In the genomic region with DNA sequence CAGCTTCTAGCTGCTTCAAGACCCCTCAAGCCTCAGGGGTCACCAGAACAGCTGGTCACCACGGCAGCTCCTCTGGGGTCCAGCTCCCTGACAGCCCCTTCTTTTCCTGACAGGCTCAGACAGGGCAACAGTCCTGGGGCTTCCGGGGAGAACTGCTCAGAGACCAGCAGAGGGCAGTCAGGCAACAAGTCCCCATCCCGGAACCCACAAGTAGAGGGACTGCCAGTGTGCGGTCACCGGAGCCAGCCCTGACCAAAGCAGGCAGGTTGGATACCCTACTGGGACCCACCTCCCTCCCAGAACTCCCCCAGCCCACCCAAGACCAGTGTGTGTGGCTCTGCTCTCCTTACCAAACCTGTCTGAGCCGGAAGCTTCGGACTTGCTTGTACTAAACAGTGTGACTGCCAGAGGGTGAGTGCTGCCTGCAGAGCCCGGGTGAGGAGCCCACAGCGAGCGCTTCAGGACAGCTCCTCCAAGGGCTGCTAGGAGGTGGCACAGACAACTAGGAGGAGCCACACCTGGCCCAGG, we compare ENCODE assay signal across 8 cellular contexts. TPM values are rescaled to one million over a fixed set of nuclear protein-coding genes. Genes with fewer than 3 reads are reported as not detected.
DNase-seq lines count a peak whose midpoint lies in the region; ATAC-seq, FAIRE-seq and TF ChIP-seq lines count a peak whose summit lies in the region.

No MANE protein-coding gene starts in this region.

- no peak overlapping the region for H2BK120ac ChIP-seq in H1 (replicated peaks; ENCODE audit: low read depth, low read length)

- H3K14ac ChIP-seq in H1 (ENCODE audit: insufficient read length): no peak overlapping the region

- no peak overlapping the region for H3K23ac ChIP-seq in H1 (ENCODE audit: insufficient read length)

- H3K4me3 ChIP-seq in H1 (ENCODE audit: extremely low read depth in 1 of 4, insufficient read depth in 2 of 4, low read depth in 3 of 4, low read length in 4 of 4): no peak overlapping the region

- no peaks in the 10 kb centered on the region for H3K9me3 Mint-ChIP-seq in mesothelial cell of epicardium

- H3K27ac ChIP-seq in H1 (ENCODE audit: low read depth, low read length): no peak overlapping the region

- H2AFZ ChIP-seq in H1 (ENCODE audit: low read length): peak overlapping the region; percentile 35; the same call in 1 of the 2 replicates

- H3K4ac ChIP-seq in H1 (replicated peaks; ENCODE audit: insufficient read length, low read depth, low read length): no peak overlapping the region

- peak overlapping the region in 1 of 2 experiments; percentile 14; a peak in 1 of 4 replicates for H3K4me2 ChIP-seq in H1 (ENCODE audit: insufficient read depth in 1 of 2, low read depth in 2 of 2, low read length in 2 of 2)

- DNase-seq in AG08395 (ENCODE audit: low spot score): peak; percentile 90
- peak; percentile 36 for DNase-seq in HS-27A (ENCODE audit: low read depth)
- DNase-seq in NOMO-1 treated with DMSO at 0.1 percent for 48 hours (lab: John Stamatoyannopoulos, UW; ENCODE audit: unreplicated experiment): peak; percentile 80
- DNase-seq in activated CD8-positive, alpha-beta memory T cell treated with anti-CD3 and anti-CD28 coated beads for 24 hours: peak; percentile 88
- peak in 1 of 2 experiments; percentile 76 for DNase-seq in H1 (ENCODE audit: low read depth in 1 of 2, low spot score in 2 of 2)
- peak; percentile 50 to 69 for DNase-seq in mesothelial cell of epicardium (ENCODE audit: low spot score in 2 of 2, unreplicated experiment in 2 of 2)
- peak; percentile 43 for DNase-seq in stimulated activated CD8-positive, alpha-beta memory T cell treated with anti-CD3 and anti-CD28 coated beads, Interleukin-4, amount 100 ng/mL, for 24 hours (ENCODE audit: low read depth)

- POLR2A ChIA-PET in H1 (lab: Charles Lee; ENCODE audit: partially characterized antibody): interaction anchor here (0.8 kb wide), 1 partner anchor 26 kb away, joined by 4 read pairs; no protein-coding TSS in a partner anchor

- WGBS in H1 (ENCODE audit: extremely low coverage in 1 of 2, insufficient coverage in 1 of 2, insufficient read length in 1 of 2, insufficient replicate concordance in 2 of 2, low coverage in 1 of 2, low lambda C conversion rate in 2 of 2, missing lambda C conversion rate in 1 of 2), 2 experiments: 48% methylated on average over 10 of the region's 10 CpGs; no CpG with 5 or more reads in 1 of the 2 experiments

- no peaks in the 10 kb centered on the region for H3K36me3 ChIP-seq in H1 (ENCODE audit: control insufficient read depth in 2 of 4, insufficient read depth in 4 of 4, low read length in 3 of 4)

- H4K8ac ChIP-seq in H1 (ENCODE audit: extremely low read depth, insufficient read depth, low read length): peak overlapping the region; percentile 19; the same call in 1 of the 2 replicates

- H2AK5ac ChIP-seq in H1 (ENCODE audit: low read depth, low read length): no peak overlapping the region

- H2BK12ac ChIP-seq in H1 (ENCODE audit: low read depth, low read length): no peak overlapping the region

- H3K27me3 ChIP-seq in H1 (replicated peaks in 1 of 4; ENCODE audit: control insufficient read depth in 3 of 4, extremely low read depth in 1 of 4, insufficient read depth in 3 of 4, low read length in 3 of 4): no peaks in the 10 kb centered on the region; a peak in 1 of 7 replicates

- H3K79me2 ChIP-seq in H1 (ENCODE audit: control insufficient read depth in 1 of 2, insufficient read depth in 2 of 2, low read length in 2 of 2): no peaks in the 10 kb centered on the region

- no peak overlapping the region; the same call in 1 of the 2 replicates for H3K18ac ChIP-seq in H1 (ENCODE audit: extremely low read depth, low read length)

- no peaks in the 10 kb centered on the region for H3K23me2 ChIP-seq in H1 (ENCODE audit: low read depth, low read length)

- H2BK20ac ChIP-seq in H1 (ENCODE audit: low read length): no peak overlapping the region

- ATAC-seq in GM18868 (IDR thresholded peaks at IDR 0.05; ENCODE audit: unreplicated experiment): peak; percentile 80

- H3K4me1 Mint-ChIP-seq in mesothelial cell of epicardium: peaks cover 8% of the 10 kb centered on the region

- H3K4me1 ChIP-seq in H1 (replicated peaks in 1 of 4; ENCODE audit: control insufficient read depth in 3 of 4, insufficient read depth in 4 of 4, low read length in 3 of 4): peaks cover 0 to 2% (median 0%) of the 10 kb centered on the region in 4 experiments; a peak in 2 of 7 replicates

- H3K9ac ChIP-seq in H1 (replicated peaks in 1 of 4; ENCODE audit: extremely low read depth in 1 of 4, low read depth in 3 of 4, low read length in 3 of 4): no peak overlapping the region

- no peak overlapping the region for H2BK5ac ChIP-seq in H1 (ENCODE audit: low read depth, low read length)

- H3K79me1 ChIP-seq in H1 (ENCODE audit: low read depth, low read length): no peaks in the 10 kb centered on the region

- no peak overlapping the region for H4K5ac ChIP-seq in H1 (ENCODE audit: insufficient read length, low read depth, low read length)

- H3K36me3 Mint-ChIP-seq in mesothelial cell of epicardium: no peaks in the 10 kb centered on the region

- no peaks in the 10 kb centered on the region for H4K20me1 ChIP-seq in H1 (replicated peaks in 1 of 2; ENCODE audit: control insufficient read depth in 1 of 2, insufficient read depth in 2 of 2, low read length in 2 of 2)

- TF ChIP-seq CTCF in H1 (IDR thresholded peaks at IDR 0.05; ENCODE audit: control extremely low read depth in 1 of 3, insufficient read depth in 1 of 3, low read depth in 1 of 3, low read length in 3 of 3): peak in 2 of 3 experiments; percentile 84 to 92; a peak in 3 of 4 replicates
- peak; percentile 54 for TF ChIP-seq CTCF in mesothelial cell of epicardium (IDR thresholded peaks at IDR 0.05; ENCODE audit: unreplicated experiment)

- H3K4me3 Mint-ChIP-seq in mesothelial cell of epicardium: peak overlapping the region; percentile 20

- no peaks in the 10 kb centered on the region for H3K27me3 Mint-ChIP-seq in mesothelial cell of epicardium (ENCODE audit: low read depth)

- FAIRE-seq in H1 (lab: Jason Lieb, UNC): no peak

- no peak overlapping the region for H3K27ac Mint-ChIP-seq in mesothelial cell of epicardium

- TF ChIP-seq EP300 in H1 (IDR thresholded peaks at IDR 0.05; ENCODE audit: borderline replicate concordance in 1 of 2, low read depth in 2 of 2, low read length in 2 of 2): no peak

- no peaks in the 10 kb centered on the region for H3K9me3 ChIP-seq in H1 (ENCODE audit: insufficient read depth in 2 of 2, low read depth in 1 of 2, low read length in 1 of 2)

- H4K91ac ChIP-seq in H1 (replicated peaks; ENCODE audit: insufficient read length, low read length): no peak overlapping the region

- H2BK15ac ChIP-seq in H1 (ENCODE audit: low read length): no peak overlapping the region

- CTCF ChIA-PET in H1 (lab: Charles Lee; ENCODE audit: partially characterized antibody): interaction anchor here (0.6 to 5.0 kb wide), 54 partner anchors 9 to 324 kb away, joined by 3 to 37 read pairs (median 5); a partner anchor contains a TSS

- peak; percentile 81 to 89 for TF ChIP-seq RAD21 in H1 (IDR thresholded peaks at IDR 0.05 in 1 of 2, conservative IDR thresholded peaks at IDR 0.05 in 1 of 2; ENCODE audit: low read depth in 2 of 2, low read length in 2 of 2)

- no peak for TF ChIP-seq POLR2A in H1 (IDR thresholded peaks at IDR 0.05; ENCODE audit: control extremely low read depth in 1 of 2, low read depth in 2 of 2, low read length in 2 of 2)

- no peak overlapping the region for H3K56ac ChIP-seq in H1 (replicated peaks; ENCODE audit: insufficient read length, low read depth, low read length)

TF ChIP-seq in H1, 55 proteins besides CTCF, POLR2A, EP300 and RAD21 (continues in another document):
- TF ChIP-seq KDM5A (IDR thresholded peaks at IDR 0.05; ENCODE audit: low read length) (no peak), RFX5 (IDR thresholded peaks at IDR 0.05; ENCODE audit: borderline replicate concordance, low read depth, low read length) (no peak)

RNA-seq across cellular contexts. Expression of a gene that starts 40.3 kb away (rescaled TPM):
- total RNA-seq in H1 (2021; fragmentation: NEBNext Ultra II Directional; extraction: Animal tissue kit (Norgen Biotek cat#: 25700)): 103 and 108 TPM in 2 replicates
- polyA plus RNA-seq in H1 (2011; rRNA removed): 75.3 and 86.9 TPM in 2 replicates
- polyA plus RNA-seq in H1 (2011; cell fraction: cytosol; rRNA removed): 100 TPM
- polyA plus RNA-seq in H1 (2011; cell fraction: nucleus; rRNA removed): 111 TPM
- 87.6 to 97.6 TPM (median 91.7 TPM) in 4 replicates for polyA plus RNA-seq in H1 (2012, experiment 1 of 2)
- 83.3 TPM for polyA plus RNA-seq in H1 (2012, experiment 2 of 2)
- polyA plus RNA-seq in H1 (2013, experiment 1 of 2): 64.5 TPM
- polyA plus RNA-seq in H1 (2013, experiment 2 of 2): 68.0 TPM
- 91.6 and 96.9 TPM in 2 replicates for polyA minus RNA-seq in H1 (2011; rRNA and poly(A)+ RNA removed)
- 38.1 TPM for polyA minus RNA-seq in H1 (2011; cell fraction: cytosol; rRNA and poly(A)+ RNA removed)
- 51.1 TPM for polyA minus RNA-seq in H1 (2011; cell fraction: nucleus; rRNA and poly(A)+ RNA removed)
- 80.6 to 85.0 TPM (median 83.7 TPM) in 3 replicates for total RNA-seq in mesothelial cell of epicardium

RNA-seq across cellular contexts. Expression of a gene that starts 51.8 kb away (rescaled TPM):
- 4.1 and 4.9 TPM in 2 replicates for total RNA-seq in H1 (2021; fragmentation: NEBNext Ultra II Directional; extraction: Animal tissue kit (Norgen Biotek cat#: 25700))
- polyA plus RNA-seq in H1 (2011; rRNA removed): 2.4 and 4.3 TPM in 2 replicates
- 3.8 TPM for polyA plus RNA-seq in H1 (2011; cell fraction: cytosol; rRNA removed)
- 3.8 TPM for polyA plus RNA-seq in H1 (2011; cell fraction: nucleus; rRNA removed)
- 1.9 to 3.7 TPM (median 3.2 TPM) in 4 replicates for polyA plus RNA-seq in H1 (2012, experiment 1 of 2)
- polyA plus RNA-seq in H1 (2012, experiment 2 of 2): 3.3 TPM
- 3.1 TPM for polyA plus RNA-seq in H1 (2013, experiment 1 of 2)
- 3.0 TPM for polyA plus RNA-seq in H1 (2013, experiment 2 of 2)
- polyA minus RNA-seq in H1 (2011; rRNA and poly(A)+ RNA removed): 0.71 and 1.2 TPM in 2 replicates
- 2.1 TPM for polyA minus RNA-seq in H1 (2011; cell fraction: cytosol; rRNA and poly(A)+ RNA removed)
- 2.0 TPM for polyA minus RNA-seq in H1 (2011; cell fraction: nucleus; rRNA and poly(A)+ RNA removed)
- 1.5 to 2.4 TPM (median 2.2 TPM) in 3 replicates for total RNA-seq in mesothelial cell of epicardium
